In the genomic region with DNA sequence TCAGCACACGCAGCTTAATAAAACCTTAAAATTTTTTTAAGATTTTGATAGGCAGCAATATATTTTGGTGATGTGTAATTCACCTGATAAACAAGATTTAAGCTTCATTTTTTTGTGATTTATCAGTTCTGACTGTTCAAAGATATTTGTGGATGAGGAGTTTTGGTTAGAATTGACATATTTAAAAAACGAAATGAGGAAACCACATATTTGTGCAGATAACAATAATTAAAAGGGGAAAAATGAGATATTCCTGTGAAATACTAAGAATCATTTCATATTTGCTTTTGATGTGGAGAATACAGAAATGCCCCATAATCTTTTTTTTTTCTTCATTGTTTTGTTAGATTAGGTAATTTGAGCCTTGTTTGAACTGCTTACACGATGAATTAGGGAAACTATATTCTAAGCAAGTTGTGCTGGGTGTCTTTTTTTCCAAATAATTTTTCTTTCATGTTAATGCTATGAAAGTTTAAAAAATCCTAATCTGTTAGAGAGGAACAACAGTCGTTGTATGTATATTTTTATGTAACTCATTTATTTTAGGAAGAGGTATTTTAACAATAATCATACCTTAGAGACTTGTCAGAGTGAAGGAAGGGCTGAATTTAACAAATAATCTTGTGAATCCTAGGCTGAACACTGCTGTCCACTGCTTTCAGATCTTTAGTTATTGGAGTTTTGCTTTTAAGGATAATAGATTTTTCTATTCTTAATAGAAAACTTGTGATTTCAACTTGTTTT, we compare ENCODE assay signal across 8 cellular contexts. TPM values are rescaled to one million over a fixed set of nuclear protein-coding genes. Genes with fewer than 3 reads are reported as not detected.
DNase-seq lines count a peak whose midpoint lies in the region; ATAC-seq and TF ChIP-seq lines count a peak whose summit lies in the region.

No MANE protein-coding gene starts in this region.

- no peaks in the 10 kb centered on the region for H3K36me3 ChIP-seq in MG63

- DNase-seq in CD14-positive monocyte (ENCODE audit: low spot score), result no peak
- no peak for DNase-seq in MG63
- no peak for DNase-seq in natural killer cell
- DNase-seq in NCI-H2081 treated with DMSO at 0.1 percent for 48 hours (lab: John Stamatoyannopoulos, UW), result no peak
- DNase-seq in GM03348 (ENCODE audit: low spot score), result no peak

- TF ChIP-seq CTCF in CD14-positive monocyte (IDR thresholded peaks at IDR 0.05) (no peak), natural killer cell (IDR thresholded peaks at IDR 0.05) (no peak)

- H3K27me3 ChIP-seq in MG63, result no peaks in the 10 kb centered on the region

- ATAC-seq in natural killer cell (no peak), HG03457 (IDR thresholded peaks at IDR 0.05; ENCODE audit: unreplicated experiment) (no peak), GM19035 (IDR thresholded peaks at IDR 0.05; ENCODE audit: unreplicated experiment) (no peak)

- peak overlapping the region; percentile 88 for H3K27ac ChIP-seq in cingulate gyrus (ENCODE audit: low read depth, low read length)

- intact Hi-C loops in CD14-positive monocyte (cut with micrococcal nuclease) (loop anchor here in 1 of 2 donors (5.0 kb wide), 1 partner anchor 241 kb away; no protein-coding TSS in a partner anchor), natural killer cell (cut with micrococcal nuclease) (loop anchor here (2.0 to 5.0 kb wide), 2 partner anchors 71 to 240 kb away; no protein-coding TSS in a partner anchor)

- H3K4me1 Mint-ChIP-seq in CD14-positive monocyte, result peaks cover 45% of the 10 kb centered on the region
- peaks cover 49 to 53% of the 10 kb centered on the region in 2 donors for H3K4me1 Mint-ChIP-seq in natural killer cell

- no peaks in the 10 kb centered on the region for H3K9me3 ChIP-seq in MG63

- peak overlapping the region; percentile 68 for H3K4me3 ChIP-seq in MG63

- H3K9me3 Mint-ChIP-seq in CD14-positive monocyte, result no peaks in the 10 kb centered on the region
- no peaks in the 10 kb centered on the region for H3K9me3 Mint-ChIP-seq in natural killer cell

- H3K27ac Mint-ChIP-seq in CD14-positive monocyte, result peak overlapping the region; percentile 49 to 94 (median 84)
- H3K27ac Mint-ChIP-seq in natural killer cell, result peak overlapping the region; percentile 92 to 98

- peaks cover 11 to 15% of the 10 kb centered on the region in 2 donors for H3K36me3 Mint-ChIP-seq in CD14-positive monocyte
- H3K36me3 Mint-ChIP-seq in natural killer cell, result no peaks in the 10 kb centered on the region

- H3K27me3 Mint-ChIP-seq in CD14-positive monocyte (ENCODE audit: low read depth in 3 of 3) (no peaks in the 10 kb centered on the region), natural killer cell (ENCODE audit: low read depth in 2 of 2) (no peaks in the 10 kb centered on the region)

- H3K4me3 Mint-ChIP-seq in CD14-positive monocyte (peak overlapping the region; percentile 87 to 96), natural killer cell (peak overlapping the region; percentile 93)

RNA-seq across cellular contexts. Expression of a gene that starts 4.0 kb away (rescaled TPM):
- polyA plus RNA-seq in CD14-positive monocyte, result 1 to 10 TPM; 3.2 to 3.8 TPM
- total RNA-seq in MG63 (2014; rRNA removed; shearing (Covaris generic); ENCODE audit: low replicate concordance), result 9.2 and 9.9 TPM in 2 replicates
- 100 to 1,000 TPM; 180 to 201 (median 189) TPM for total RNA-seq in natural killer cell

Comparison
In these comparisons a context has a peak if more than half of its experiments do, and no peak if none do; other contexts are left out.
1. RNA of a gene that starts 4.0 kb away (total RNA-seq): 180 to 201 TPM in natural killer cell; 9.2 to 9.9 TPM in MG63; every median in the first group is over 10 times any median in the second.